In the genomic region with DNA sequence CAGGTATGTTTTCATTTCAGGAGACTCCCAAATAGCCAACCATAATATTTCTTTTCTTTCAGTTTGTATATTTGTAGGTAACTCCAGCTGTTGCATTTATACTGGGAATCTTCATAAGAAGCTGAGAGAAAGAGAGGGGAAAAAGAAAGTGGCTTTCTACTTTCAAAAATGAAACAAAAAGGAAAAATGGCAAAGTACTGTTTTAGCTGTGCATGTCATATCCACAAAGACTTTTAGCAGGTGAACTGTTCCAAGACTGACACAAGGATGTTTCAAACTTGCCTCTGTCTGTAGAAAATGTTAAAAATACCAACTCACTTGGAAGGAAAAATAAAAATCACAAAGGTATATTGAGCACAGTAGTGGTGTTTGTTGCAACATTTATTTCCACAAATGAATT, we compare ENCODE assay signal across 19 cellular contexts. TPM values are rescaled to one million over a fixed set of nuclear protein-coding genes. Genes with fewer than 3 reads are reported as not detected.
DNase-seq lines count a peak whose midpoint lies in the region; ATAC-seq and TF ChIP-seq lines count a peak whose summit lies in the region.
"Had no signal": no experiment of that assay in that cellular context is flagged by ENCODE, and none has a peak within 500 bp of the region (broad histone marks: within the 10 kb centered on the region; RNA-seq: fewer than 3 reads in every experiment).

No MANE protein-coding gene starts in this region.

- H3K27me3 Mint-ChIP-seq in activated CD4-positive, alpha-beta T cell treated with anti-CD3 and anti-CD28 coated beads, Interleukin-2, amount 10 ng/mL, durations not matched to agents 24 days and 14 days = no peaks in the 10 kb centered on the region
- no peaks in the 10 kb centered on the region for H3K27me3 Mint-ChIP-seq in activated CD8-positive, alpha-beta T cell treated with anti-CD3 and anti-CD28 coated beads for 36 hours
- no peaks in the 10 kb centered on the region for H3K27me3 Mint-ChIP-seq in naive B cell

- H3K4me3 Mint-ChIP-seq in activated CD4-positive, alpha-beta T cell treated with anti-CD3 and anti-CD28 coated beads, Interleukin-2, amount 10 ng/mL, durations not matched to agents 24 days and 14 days = peak overlapping the region; percentile 79
- peak overlapping the region; percentile 32 for H3K4me3 Mint-ChIP-seq in activated CD8-positive, alpha-beta T cell treated with anti-CD3 and anti-CD28 coated beads for 36 hours
- H3K4me3 Mint-ChIP-seq in naive B cell = no peak overlapping the region
- H3K4me3 Mint-ChIP-seq: endodermal cell, neural crest cell had no signal

- peaks cover 7% of the 10 kb centered on the region for H3K36me3 Mint-ChIP-seq in activated CD4-positive, alpha-beta T cell treated with anti-CD3 and anti-CD28 coated beads, Interleukin-2, amount 10 ng/mL, durations not matched to agents 24 days and 14 days (ENCODE audit: low read depth)
- H3K36me3 Mint-ChIP-seq in activated CD8-positive, alpha-beta T cell treated with anti-CD3 and anti-CD28 coated beads for 36 hours (ENCODE audit: low read depth) = no peaks in the 10 kb centered on the region
- H3K36me3 Mint-ChIP-seq in naive B cell = peaks cover 6 to 8% of the 10 kb centered on the region in 2 donors

- H3K9me3 ChIP-seq in HEK293 (ENCODE audit: control insufficient read depth, insufficient read depth, low read depth, low read length) (no peaks in the 10 kb centered on the region), stomach (no peaks in the 10 kb centered on the region)
- H3K9me3 ChIP-seq: upper lobe of left lung had no signal

- DNase-seq in activated CD4-positive, alpha-beta T cell treated with anti-CD3 and anti-CD28 coated beads, Interleukin-2, amount 10 ng/mL, durations not matched to agents 24 days and 14 days = no peak
- DNase-seq in activated CD4-positive, alpha-beta T cell treated with anti-CD3 and anti-CD28 coated beads, Interleukin-2, amount 50 U/mL, for 48 hours = no peak
- no peak for DNase-seq in activated CD8-positive, alpha-beta T cell treated with anti-CD3 and anti-CD28 coated beads for 36 hours
- DNase-seq in naive B cell (no peak), stomach (no peak), SK-N-DZ (ENCODE audit: low spot score) (no peak), GM19238 (ENCODE audit: insufficient read length, low spot score) (no peak)
- DNase-seq: amniotic stem cell; DMS79 treated with DMSO at 0.1 percent for 48 hours; endodermal cell; islet precursor cell; mesenchymal stem cell; NCI-H1417 treated with DMSO at 0.1 percent for 48 hours; RPMI8226; stimulated activated naive CD4-positive, alpha-beta T cell treated with Interleukin-2 at 50 U/mL for 16 hours; upper lobe of left lung had no signal

- TF ChIP-seq CTCF in HEK293 (tag by site-specific recombination; IDR thresholded peaks at IDR 0.05) = no peak
- no peak for TF ChIP-seq CTCF in activated CD8-positive, alpha-beta T cell treated with anti-CD3 and anti-CD28 coated beads for 36 hours (IDR thresholded peaks at IDR 0.05)
- no peak for TF ChIP-seq CTCF in stomach (IDR thresholded peaks at IDR 0.05)

- CTCF ChIA-PET in HEK293 (lab: Yijun Ruan, JAX) = interaction anchor here (0.7 kb wide), 1 partner anchor 402 kb away, joined by 3 read pairs; no protein-coding TSS in a partner anchor
- CTCF ChIA-PET in activated CD8-positive, alpha-beta T cell treated with anti-CD3 and anti-CD28 coated beads for 36 hours (lab: Charles Lee) = interaction anchor here (1.1 kb wide), 1 partner anchor 25 kb away, joined by 4 read pairs; no protein-coding TSS in a partner anchor

- H3K36me3 ChIP-seq in HEK293 (ENCODE audit: control insufficient read depth in 2 of 2, insufficient read depth in 1 of 2, low read length in 2 of 2) = no peaks in the 10 kb centered on the region
- H3K36me3 ChIP-seq in stomach = peaks cover 0 to 24% (median 0%) of the 10 kb centered on the region in 4 donors

- no peaks in the 10 kb centered on the region for H3K9me3 Mint-ChIP-seq in activated CD4-positive, alpha-beta T cell treated with anti-CD3 and anti-CD28 coated beads, Interleukin-2, amount 10 ng/mL, durations not matched to agents 24 days and 14 days
- no peaks in the 10 kb centered on the region for H3K9me3 Mint-ChIP-seq in activated CD8-positive, alpha-beta T cell treated with anti-CD3 and anti-CD28 coated beads for 36 hours
- H3K9me3 Mint-ChIP-seq in naive B cell = no peaks in the 10 kb centered on the region
- H3K9me3 Mint-ChIP-seq: endodermal cell, neural crest cell had no signal

- POLR2A ChIA-PET in HEK293 (lab: Yijun Ruan, JAX) = no interaction called here
- POLR2A ChIA-PET in activated CD8-positive, alpha-beta T cell treated with anti-CD3 and anti-CD28 coated beads for 36 hours (lab: Charles Lee) = interaction anchor here (0.7 kb wide), 1 partner anchor 8 kb away, joined by 4 read pairs; no protein-coding TSS in a partner anchor

- H3K27ac Mint-ChIP-seq in activated CD4-positive, alpha-beta T cell treated with anti-CD3 and anti-CD28 coated beads, Interleukin-2, amount 10 ng/mL, durations not matched to agents 24 days and 14 days = peak overlapping the region; percentile 81
- H3K27ac Mint-ChIP-seq in activated CD8-positive, alpha-beta T cell treated with anti-CD3 and anti-CD28 coated beads for 36 hours = peak overlapping the region; percentile 71
- peak overlapping the region in 4 of 6 donors; percentile 5 to 78 (median 54) for H3K27ac Mint-ChIP-seq in naive B cell
- H3K27ac Mint-ChIP-seq: endodermal cell had no signal

- ATAC-seq in activated CD8-positive, alpha-beta T cell treated with anti-CD3 and anti-CD28 coated beads for 36 hours = no peak
- no peak for ATAC-seq in naive B cell (ENCODE audit: low read depth in 2 of 2)

- H3K4me3 ChIP-seq in HEK293 (ENCODE audit: low read depth, low read length) (no peak overlapping the region), stomach (no peak overlapping the region)
- H3K4me3 ChIP-seq: upper lobe of left lung had no signal

- peaks cover 22% of the 10 kb centered on the region for H3K4me1 Mint-ChIP-seq in activated CD4-positive, alpha-beta T cell treated with anti-CD3 and anti-CD28 coated beads, Interleukin-2, amount 10 ng/mL, durations not matched to agents 24 days and 14 days
- peaks cover 27% of the 10 kb centered on the region for H3K4me1 Mint-ChIP-seq in activated CD8-positive, alpha-beta T cell treated with anti-CD3 and anti-CD28 coated beads for 36 hours (ENCODE audit: low read depth)
- peaks cover 31 to 40% (median 37%) of the 10 kb centered on the region in 3 donors for H3K4me1 Mint-ChIP-seq in naive B cell

- peaks cover 12% of the 10 kb centered on the region; the same call in 1 of the 2 replicates for H3K4me1 ChIP-seq in HEK293 (ENCODE audit: control insufficient read depth, insufficient read depth, low read length)
- H3K4me1 ChIP-seq in stomach = peaks cover 14 to 30% (median 22%) of the 10 kb centered on the region in 4 donors

- intact Hi-C loops in activated CD4-positive, alpha-beta T cell treated with anti-CD3 and anti-CD28 coated beads, Interleukin-2, amount 10 ng/mL, durations not matched to agents 24 days and 14 days (cut with micrococcal nuclease) = loop anchor here (1.0 kb wide), 1 partner anchor 10 kb away; no protein-coding TSS in a partner anchor
- intact Hi-C loops in activated CD8-positive, alpha-beta T cell treated with anti-CD3 and anti-CD28 coated beads for 36 hours (cut with micrococcal nuclease) = no loop called here
- intact Hi-C loops in stomach (cut with DNase I; ENCODE audit: low total_unique reads) = no loop called here

- TF ChIP-seq EP300 in stomach (IDR thresholded peaks at IDR 0.05) = no peak

- H3K27ac ChIP-seq in HEK293 (ENCODE audit: extremely low read depth, low read depth, low read length) = no peak overlapping the region
- H3K27ac ChIP-seq in stomach = no peak overlapping the region
- H3K27ac ChIP-seq: C4-2B, upper lobe of left lung had no signal

- no peaks in the 10 kb centered on the region for H3K27me3 ChIP-seq in stomach
- H3K27me3 ChIP-seq: upper lobe of left lung had no signal

- TF ChIP-seq POLR2A in stomach (IDR thresholded peaks at IDR 0.05) = no peak

TF ChIP-seq in HEK293, 187 proteins besides CTCF, POLR2A, EP300 and RAD21:
- TF ChIP-seq ZNF174 (tag by site-specific recombination; IDR thresholded peaks at IDR 0.05) (no peak), ZNF324 (tag by site-specific recombination; IDR thresholded peaks at IDR 0.05) (no peak), PRDM1 (tag by site-specific recombination; IDR thresholded peaks at IDR 0.05) (peak; percentile 61)

RNA-seq across cellular contexts. Expression of a gene that starts 41.9 kb away (rescaled TPM):
- 385 and 389 TPM in 2 replicates for total RNA-seq in activated CD4-positive, alpha-beta T cell treated with anti-CD3 and anti-CD28 coated beads, Interleukin-2, amount 10 ng/mL, durations not matched to agents 24 days and 14 days
- total RNA-seq in activated CD8-positive, alpha-beta T cell treated with anti-CD3 and anti-CD28 coated beads for 36 hours = 100 to 1,000 TPM; 307 to 346 TPM
- polyA plus RNA-seq in naive B cell (ENCODE audit: low read depth in 6 of 6) (100 to 1,000 TPM; 107 to 148 (median 140) TPM), stomach (10 to 100 TPM; 38.2 to 64.4 (median 63.8) TPM)
- total RNA-seq in stomach = 100 to 1,000 TPM in 3 of 5 donors, 10 to 100 TPM in 2; 16.5 to 317 (median 125) TPM
- polyA plus RNA-seq in SK-N-DZ (2014; cell fraction: cytosol; rRNA removed) = 284 and 312 TPM in 2 replicates
- polyA plus RNA-seq in SK-N-DZ (2014; cell fraction: nucleus; rRNA removed) = 174 and 298 TPM in 2 replicates

Comparison
In these comparisons a context has a peak if more than half of its experiments do, and no peak if none do; other contexts are left out.
1. H3K4me3 Mint-ChIP-seq: peak in activated CD4-positive, alpha-beta T cell treated with anti-CD3 and anti-CD28 coated beads, Interleukin-2, amount 10 ng/mL, durations not matched to agents 24 days and 14 days (single experiment) and activated CD8-positive, alpha-beta T cell treated with anti-CD3 and anti-CD28 coated beads for 36 hours (single experiment); none in naive B cell (0 of 8).
2. Peak in every context shown above with its lines, with median percentiles within 50 percentile points of each other: H3K27ac Mint-ChIP-seq.